In genomic region chr5:169688106-169688505, GRCh38 we compare ENCODE assay signal across 25 cellular contexts. TPM values are rescaled to one million over a fixed set of nuclear protein-coding genes. Genes with fewer than 3 reads are reported as not detected.
"Had no signal": no experiment of that assay in that cellular context is flagged by ENCODE, and none has a peak within 500 bp of the region (broad histone marks: within the 10 kb centered on the region; RNA-seq: fewer than 3 reads in every experiment).

No MANE protein-coding gene starts in this region.

- ATAC-seq: gastrocnemius medialis; left cardiac atrium; naive thymus-derived CD4-positive, alpha-beta T cell; sciatic nerve; stimulated activated memory B cell treated with anti-CD40 and anti-IgM and Interleukin-4, amounts not matched to agents 10 μg/mL and 1 μg/mL and 100 μg/mL, for 72 hours had no signal

- H3K27me3 Mint-ChIP-seq: activated CD4-positive, alpha-beta memory T cell treated with anti-CD3 and anti-CD28 coated beads for 36 hours; activated CD4-positive, alpha-beta T cell treated with anti-CD3 and anti-CD28 coated beads, Interleukin-2, amount 10 ng/mL, durations not matched to agents 24 days and 14 days; activated naive CD8-positive, alpha-beta T cell; central memory CD8-positive, alpha-beta T cell; dendritic cell treated with granulocyte-macrophage colony-stimulating factor and Interleukin-4, amounts not matched to agents 40 ng/mL and 50 ng/mL, for 4 days; naive thymus-derived CD4-positive, alpha-beta T cell; stimulated activated memory B cell treated with anti-CD40 and anti-IgM and Interleukin-4, amounts not matched to agents 10 μg/mL and 1 μg/mL and 100 μg/mL, for 72 hours had no signal

- H3K9me3 Mint-ChIP-seq: activated CD4-positive, alpha-beta memory T cell treated with anti-CD3 and anti-CD28 coated beads for 36 hours; activated CD4-positive, alpha-beta T cell treated with anti-CD3 and anti-CD28 coated beads, Interleukin-2, amount 10 ng/mL, durations not matched to agents 24 days and 14 days; activated T-helper 1 cell treated with anti-CD3 and anti-CD28 coated beads, Interleukin-12 subunit alpha, Interleukin-12 subunit beta, Interleukin-2, Interleukin-4 antibody, amounts not matched to agents 30 ng/mL and 10 ng/mL and 1 ng/mL, durations not matched to agents 14 hours and 24 hours and 36 hours; central memory CD8-positive, alpha-beta T cell; dendritic cell treated with granulocyte-macrophage colony-stimulating factor and Interleukin-4, amounts not matched to agents 40 ng/mL and 50 ng/mL, for 4 days; naive thymus-derived CD4-positive, alpha-beta T cell; stimulated activated memory B cell treated with anti-CD40 and anti-IgM and Interleukin-4, amounts not matched to agents 10 μg/mL and 1 μg/mL and 100 μg/mL, for 72 hours had no signal

- H3K27ac Mint-ChIP-seq: activated CD4-positive, alpha-beta memory T cell treated with anti-CD3 and anti-CD28 coated beads for 36 hours; activated CD4-positive, alpha-beta T cell treated with anti-CD3 and anti-CD28 coated beads, Interleukin-2, amount 10 ng/mL, durations not matched to agents 24 days and 14 days; activated naive CD8-positive, alpha-beta T cell; activated T-helper 1 cell treated with anti-CD3 and anti-CD28 coated beads, Interleukin-12 subunit alpha, Interleukin-12 subunit beta, Interleukin-2, Interleukin-4 antibody, amounts not matched to agents 30 ng/mL and 10 ng/mL and 1 ng/mL, durations not matched to agents 14 hours and 24 hours and 36 hours; dendritic cell treated with granulocyte-macrophage colony-stimulating factor and Interleukin-4, amounts not matched to agents 40 ng/mL and 50 ng/mL, for 4 days; progenitor cell of endocrine pancreas; stimulated activated memory B cell treated with anti-CD40 and anti-IgM and Interleukin-4, amounts not matched to agents 10 μg/mL and 1 μg/mL and 100 μg/mL, for 72 hours had no signal

- H3K4me3 Mint-ChIP-seq: activated CD4-positive, alpha-beta memory T cell treated with anti-CD3 and anti-CD28 coated beads for 36 hours; activated CD4-positive, alpha-beta T cell treated with anti-CD3 and anti-CD28 coated beads, Interleukin-2, amount 10 ng/mL, durations not matched to agents 24 days and 14 days; activated naive CD8-positive, alpha-beta T cell; activated T-helper 1 cell treated with anti-CD3 and anti-CD28 coated beads, Interleukin-12 subunit alpha, Interleukin-12 subunit beta, Interleukin-2, Interleukin-4 antibody, amounts not matched to agents 30 ng/mL and 10 ng/mL and 1 ng/mL, durations not matched to agents 14 hours and 24 hours and 36 hours; central memory CD8-positive, alpha-beta T cell; dendritic cell treated with granulocyte-macrophage colony-stimulating factor and Interleukin-4, amounts not matched to agents 40 ng/mL and 50 ng/mL, for 4 days; naive thymus-derived CD4-positive, alpha-beta T cell; stimulated activated memory B cell treated with anti-CD40 and anti-IgM and Interleukin-4, amounts not matched to agents 10 μg/mL and 1 μg/mL and 100 μg/mL, for 72 hours had no signal

- DNase-seq: activated CD4-positive, alpha-beta memory T cell treated with anti-CD3 and anti-CD28 coated beads for 36 hours; activated CD4-positive, alpha-beta T cell treated with anti-CD3 and anti-CD28 coated beads, Interleukin-2, amount 10 ng/mL, durations not matched to agents 24 days and 14 days; activated CD4-positive, CD25-positive, alpha-beta regulatory T cell treated with anti-CD3 and anti-CD28 coated beads, Interleukin-2, amount 50 U/mL, for 72 hours; activated gamma-delta T cell; anterior cingulate cortex; effector CD8-positive, alpha-beta T cell; erythroblast; gastrocnemius medialis; islet precursor cell; left cardiac atrium; midbrain; naive thymus-derived CD4-positive, alpha-beta T cell; ovary; retina; stimulated activated CD4-positive, alpha-beta T cell treated with anti-CD3 and anti-CD28 coated beads, Interleukin-12 subunit alpha, Interleukin-12 subunit beta, amount 100 ng/mL, for 4 hours; stimulated activated CD4-positive, alpha-beta T cell treated with anti-CD3 and anti-CD28 coated beads, Interleukin-4, amount 100 ng/mL, for 24 hours; T-helper 2 cell had no signal

RNA-seq across cellular contexts. Expression of gene DOCK2, which starts 51.0 kb away (rescaled TPM):
- total RNA-seq: bronchial epithelial cell, progenitor cell of endocrine pancreas had no signal
